10 cellular contexts compared by ENCODE assay signal in the genomic region with DNA sequence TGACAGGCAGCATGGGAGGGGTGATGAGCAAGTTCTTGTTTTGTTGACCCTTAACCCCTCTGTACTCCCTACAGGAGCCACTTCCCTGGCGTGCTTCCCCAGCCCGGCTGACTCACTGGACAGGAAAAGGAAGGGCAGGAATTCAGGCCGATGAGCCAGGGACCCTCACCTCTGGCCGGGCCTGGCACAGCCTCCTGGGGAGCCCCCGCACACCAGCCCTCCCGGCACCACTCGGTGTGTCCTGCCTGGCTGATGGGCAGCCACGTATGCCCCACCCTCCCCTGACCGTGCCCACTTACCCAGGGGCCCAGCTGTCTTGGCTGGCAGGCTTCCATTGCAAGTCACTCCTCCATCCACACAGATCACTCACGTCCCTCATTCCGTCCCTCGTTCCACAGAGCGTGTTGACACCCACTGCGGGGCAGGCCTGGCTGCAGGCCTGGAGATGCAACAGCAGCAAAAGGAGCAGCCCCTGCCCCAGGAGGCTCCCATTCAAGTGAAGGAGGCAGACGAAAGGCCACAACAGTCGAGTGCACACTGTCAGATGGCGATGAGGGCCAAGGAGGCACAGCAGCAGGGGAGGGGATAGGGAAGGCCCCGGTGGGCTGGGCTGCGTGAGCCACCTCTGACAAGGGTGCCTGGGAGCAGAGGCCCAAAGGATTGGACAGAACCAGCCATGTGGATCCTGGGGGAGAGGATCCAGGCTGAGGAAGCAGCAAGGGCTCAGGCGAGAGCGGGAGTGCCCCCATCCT. TPM values are rescaled to one million over a fixed set of nuclear protein-coding genes. Genes with fewer than 3 reads are reported as not detected.
A peak's percentile ranks its signal among the peaks of the same experiment; 100 is the strongest.
DNase-seq lines count a peak whose midpoint lies in the region; ATAC-seq and TF ChIP-seq lines count a peak whose summit lies in the region.
"Had no signal": no experiment of that assay in that cellular context is flagged by ENCODE, and none has a peak within 500 bp of the region (broad histone marks: within the 10 kb centered on the region; RNA-seq: fewer than 3 reads in every experiment).

No MANE protein-coding gene starts in this region.

- peak overlapping the region; percentile 67 for H2AFZ ChIP-seq in osteoblast (ENCODE audit: low read length)

- no peaks in the 10 kb centered on the region for H3K27me3 ChIP-seq in osteoblast (ENCODE audit: insufficient read depth, low read length)

- no peaks in the 10 kb centered on the region for H3K36me3 ChIP-seq in osteoblast (ENCODE audit: insufficient read depth, low read length)

- no peaks in the 10 kb centered on the region for H4K20me1 ChIP-seq in osteoblast (ENCODE audit: insufficient read depth, low read length)

- CTCF ChIA-PET in RWPE1 (lab: Yijun Ruan, JAX) = no interaction called here

- H3K79me2 ChIP-seq in osteoblast (ENCODE audit: insufficient read depth, low read length) = no peaks in the 10 kb centered on the region

- DNase-seq in AG08396 (ENCODE audit: low spot score) = peak; percentile 72
- peak; percentile 71 for DNase-seq in RWPE1 (ENCODE audit: low spot score)
- peak; percentile 92 for DNase-seq in fibroblast of mammary gland (ENCODE audit: low read depth)
- DNase-seq in osteoblast (ENCODE audit: insufficient read length, low spot score, missing footprints) = peak; percentile 93
- no peak for DNase-seq in NCI-H2171 treated with DMSO at 0.1 percent for 48 hours (lab: John Stamatoyannopoulos, UW)
- no peak for DNase-seq in UCSD-AML1 (lab: John Stamatoyannopoulos, UW; ENCODE audit: unreplicated experiment)
- no peak for DNase-seq in HUDEP-2 (lab: John Stamatoyannopoulos, UW; ENCODE audit: unreplicated experiment in 76 of 76)
- DNase-seq: C1 segment of cervical spinal cord, T-helper 2 cell had no signal

- H3K4me1 ChIP-seq in osteoblast (ENCODE audit: insufficient read depth, low read length) = peaks cover 48% of the 10 kb centered on the region

- H3K9me3 ChIP-seq in osteoblast (ENCODE audit: low read depth, low read length) = no peaks in the 10 kb centered on the region

- ATAC-seq in HG02610 (IDR thresholded peaks at IDR 0.05; ENCODE audit: unreplicated experiment) = no peak

- H3K4me3 ChIP-seq in fibroblast of mammary gland (ENCODE audit: control insufficient read depth, low read depth, low read length) (no peak overlapping the region), osteoblast (ENCODE audit: insufficient read depth, low read length) (no peak overlapping the region)

- H3K27ac ChIP-seq in RWPE1 (peak overlapping the region; percentile 74), osteoblast (ENCODE audit: low read depth, low read length) (peak overlapping the region; percentile 75)

- no peak for TF ChIP-seq CTCF in RWPE1 (conservative IDR thresholded peaks at IDR 0.05; ENCODE audit: low read depth)
- no peak for TF ChIP-seq CTCF in fibroblast of mammary gland (conservative IDR thresholded peaks at IDR 0.05; ENCODE audit: control insufficient read depth, insufficient read depth, low read depth, low read length)
- no peak for TF ChIP-seq CTCF in osteoblast (IDR thresholded peaks at IDR 0.05; ENCODE audit: extremely low read depth, low read depth, low read length)

- POLR2A ChIA-PET in RWPE1 (lab: Yijun Ruan, JAX; ENCODE audit: low non-redundant PET) = no interaction called here

- H3K4me2 ChIP-seq in osteoblast (ENCODE audit: insufficient read depth, low read length) = peak overlapping the region; percentile 26

RNA-seq across cellular contexts. Expression of a gene that starts 19.7 kb away (rescaled TPM):
- total RNA-seq in osteoblast = 19.4 and 34.4 TPM in 2 replicates

RNA-seq across cellular contexts. Expression of a gene that starts 56.0 kb away (rescaled TPM):
- 0.29 and 0.72 TPM in 2 replicates for total RNA-seq in osteoblast

Comparison
In these comparisons a context has a peak if more than half of its experiments do, and no peak if none do; other contexts are left out.
1. DNase-seq: peak in AG08396 (single experiment), RWPE1 (single experiment), fibroblast of mammary gland (single experiment) and osteoblast (single experiment); none in NCI-H2171 treated with DMSO at 0.1 percent for 48 hours (single experiment), UCSD-AML1 (single experiment) and HUDEP-2 (0 of 76).